ENCODE assay signal across 8 cellular contexts in genomic region chr7:149459540-149460433, GRCh38. TPM values are rescaled to one million over a fixed set of nuclear protein-coding genes. Genes with fewer than 3 reads are reported as not detected.
DNase-seq lines count a peak whose midpoint lies in the region; ATAC-seq and TF ChIP-seq lines count a peak whose summit lies in the region.

No MANE protein-coding gene starts in this region.

- H3K36me3 Mint-ChIP-seq in IgD-negative memory B cell: peaks cover 2% of the 10 kb centered on the region

- H3K27me3 Mint-ChIP-seq in IgD-negative memory B cell: peaks cover 3% of the 10 kb centered on the region

- ATAC-seq in GM21576 (IDR thresholded peaks at IDR 0.05; ENCODE audit: unreplicated experiment): peak; percentile 24

- TF ChIP-seq CTCF in kidney epithelial cell (IDR thresholded peaks at IDR 0.05; ENCODE audit: insufficient read depth, low read length, poor library complexity, severe bottlenecking): no peak

- H3K27me3 ChIP-seq in kidney epithelial cell (ENCODE audit: control insufficient read depth, insufficient read depth, low read length): no peaks in the 10 kb centered on the region

- H3K4me1 Mint-ChIP-seq in IgD-negative memory B cell: peaks cover 15 to 34% (median 29%) of the 10 kb centered on the region in 3 donors

- no peak overlapping the region for H3K27ac Mint-ChIP-seq in IgD-negative memory B cell

- peak overlapping the region; percentile 70 for H3K4me3 ChIP-seq in kidney epithelial cell (ENCODE audit: low read depth, low read length)

- no peaks in the 10 kb centered on the region for H3K36me3 ChIP-seq in kidney epithelial cell (ENCODE audit: control insufficient read depth, insufficient read depth, low read length)

- H3K9me3 Mint-ChIP-seq in IgD-negative memory B cell: no peaks in the 10 kb centered on the region

- DNase-seq in DMS53 (lab: John Stamatoyannopoulos, UW) (peak; percentile 75), DMS53 treated with DMSO at 0.1 percent for 48 hours (lab: John Stamatoyannopoulos, UW; ENCODE audit: unreplicated experiment) (no peak), astrocyte of the hippocampus (ENCODE audit: low read depth, low spot score) (peak; percentile 59), kidney epithelial cell (ENCODE audit: low read depth) (no peak), MV-4-11 (lab: John Stamatoyannopoulos, UW) (no peak)
- DNase-seq in stimulated activated CD8-positive, alpha-beta memory T cell treated with anti-CD3 and anti-CD28 coated beads, Interleukin-4, amount 100 ng/mL, for 48 hours: peak; percentile 39

- peak overlapping the region in 3 of 4 donors; percentile 27 to 94 (median 66) for H3K4me3 Mint-ChIP-seq in IgD-negative memory B cell

RNA-seq across cellular contexts. Expression of gene ZNF777, which starts 1.1 kb away (rescaled TPM):
- polyA plus RNA-seq in IgD-negative memory B cell: 3.0 TPM
- total RNA-seq in kidney epithelial cell: 14.4 and 17.1 TPM in 2 replicates

RNA-seq across cellular contexts. Expression of gene ZNF746, which starts 37.8 kb away (rescaled TPM):
- 8.5 TPM for polyA plus RNA-seq in IgD-negative memory B cell
- 24.2 and 30.3 TPM in 2 replicates for total RNA-seq in kidney epithelial cell

Comparison
In these comparisons a context has a peak if more than half of its experiments do, and no peak if none do; other contexts are left out.
1. DNase-seq: peak in DMS53 (single experiment), astrocyte of the hippocampus (single experiment) and stimulated activated CD8-positive, alpha-beta memory T cell treated with anti-CD3 and anti-CD28 coated beads, Interleukin-4, amount 100 ng/mL, for 48 hours (single experiment); none in DMS53 treated with DMSO at 0.1 percent for 48 hours (single experiment), kidney epithelial cell (single experiment) and MV-4-11 (single experiment).